Comparison of ENCODE assay signal across 28 cellular contexts in the genomic region with DNA sequence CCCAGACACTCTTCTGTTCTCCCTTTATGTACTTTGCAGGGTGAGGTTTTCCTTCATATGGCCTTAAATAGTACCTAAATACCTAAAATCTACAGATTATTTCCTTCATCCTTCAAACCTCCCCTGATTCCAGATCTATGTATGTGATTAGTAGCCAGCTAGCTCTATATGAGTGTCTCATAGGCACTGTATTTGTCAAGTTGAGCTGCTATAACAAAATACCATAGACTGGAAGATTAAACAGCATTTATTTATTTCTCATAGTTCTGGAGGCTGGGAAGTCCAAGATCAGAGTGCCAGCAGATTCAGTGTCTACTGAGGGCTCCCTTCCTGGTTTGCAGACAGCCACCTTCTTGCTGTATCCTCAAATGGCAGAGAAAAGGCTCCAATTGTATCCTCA.
DNase-seq lines count a peak whose midpoint lies in the region; ATAC-seq, FAIRE-seq and TF ChIP-seq lines count a peak whose summit lies in the region.
"Had no signal": no experiment of that assay in that cellular context is flagged by ENCODE, and none has a peak within 500 bp of the region (broad histone marks: within the 10 kb centered on the region; RNA-seq: fewer than 3 reads in every experiment).

No MANE protein-coding gene starts in this region.

- TF ChIP-seq CTCF in HepG2 (CRISPR knock-in tag; IDR thresholded peaks at IDR 0.05): no peak
- TF ChIP-seq CTCF in right lobe of liver (IDR thresholded peaks at IDR 0.05): no peak
- no peak for TF ChIP-seq CTCF in K562 (IDR thresholded peaks at IDR 0.05 in 2 of 3, conservative IDR thresholded peaks at IDR 0.05 in 1 of 3; ENCODE audit: insufficient read depth in 2 of 3, low read depth in 1 of 3, low read length in 3 of 3)

- H2AFZ ChIP-seq in HepG2 (ENCODE audit: low read length): no peak overlapping the region
- no peak overlapping the region for H2AFZ ChIP-seq in K562 (ENCODE audit: low read depth, low read length)

- DNase-seq in HepG2 (ENCODE audit: low spot score) (no peak), right lobe of liver (no peak), K562 (ENCODE audit: extremely low read depth in 1 of 4, low spot score in 3 of 4) (no peak)
- DNase-seq: 8988T; AML-193; C1 segment of cervical spinal cord; CD4-positive, alpha-beta memory T cell; CD4-positive, alpha-beta T cell; CD4-positive, CD25-positive, alpha-beta regulatory T cell; CD8-positive, alpha-beta memory T cell; CD8-positive, alpha-beta T cell; COR-L47; DMS 273 treated with DMSO at 0.1 percent for 48 hours; DMS153; DMS79; DMS79 treated with DMSO at 0.1 percent for 48 hours; DND-41; EL had no signal

- H3K79me2 ChIP-seq in HepG2 (ENCODE audit: insufficient read depth, low read length): no peaks in the 10 kb centered on the region
- H3K79me2 ChIP-seq in K562 (ENCODE audit: control insufficient read depth, insufficient read depth, low read length): no peaks in the 10 kb centered on the region

- FAIRE-seq in HepG2 (lab: Jason Lieb, UNC) (no peak), K562 (lab: Jason Lieb, UNC) (no peak)
- FAIRE-seq: A204.1, A549, D721Med had no signal

- no peaks in the 10 kb centered on the region for H3K9me3 ChIP-seq in HepG2 (ENCODE audit: low read length)
- H3K9me3 ChIP-seq in right lobe of liver: no peaks in the 10 kb centered on the region
- no peaks in the 10 kb centered on the region; the same call in none of the 2 replicates for H3K9me3 ChIP-seq in K562 (replicated peaks; ENCODE audit: control insufficient read depth, insufficient read depth, low read depth, low read length)
- H3K9me3 ChIP-seq: A549, BE2C, BLaER1, Caco-2 had no signal

- H3K36me3 ChIP-seq in HepG2 (replicated peaks in 1 of 2; ENCODE audit: control insufficient read depth in 1 of 2, insufficient read depth in 2 of 2, low read length in 2 of 2): no peaks in the 10 kb centered on the region
- no peaks in the 10 kb centered on the region for H3K36me3 ChIP-seq in right lobe of liver
- H3K36me3 ChIP-seq in K562 (ENCODE audit: control insufficient read depth, insufficient read depth, low read length): no peaks in the 10 kb centered on the region
- H3K36me3 ChIP-seq: BE2C; BLaER1; BLaER1 treated with 17β-estradiol and CSF1 and Interleukin-3, amounts not matched to agents 10 nM and 100 nM had no signal

- no peak overlapping the region for H3K9ac ChIP-seq in HepG2 (ENCODE audit: insufficient read depth, low read depth, low read length)
- H3K9ac ChIP-seq in K562 (ENCODE audit: insufficient read depth in 1 of 2, low read depth in 2 of 2, low read length in 2 of 2): no peak overlapping the region
- H3K9ac ChIP-seq: BLaER1; BLaER1 treated with 17β-estradiol and CSF1 and Interleukin-3, amounts not matched to agents 10 nM and 100 nM had no signal

- POLR2A ChIA-PET in HepG2 (lab: Yijun Ruan, JAX): no interaction called here
- POLR2A ChIA-PET in K562 (lab: Yijun Ruan, JAX): interaction anchor here (0.8 to 1.7 kb wide), 3 partner anchors 14 to 23 kb away, joined by 5 to 6 read pairs (median 6); no protein-coding TSS in a partner anchor

- no peaks in the 10 kb centered on the region for H3K4me1 ChIP-seq in HepG2 (ENCODE audit: insufficient read depth, low read length)
- H3K4me1 ChIP-seq in right lobe of liver: no peaks in the 10 kb centered on the region
- peaks cover 0 to 7% of the 10 kb centered on the region in 2 experiments; a peak in 3 of 5 replicates for H3K4me1 ChIP-seq in K562 (replicated peaks in 1 of 2; ENCODE audit: control insufficient read depth in 2 of 2, insufficient read depth in 2 of 2, low read length in 2 of 2)
- H3K4me1 ChIP-seq: A549; BE2C; BLaER1; BLaER1 treated with 17β-estradiol and CSF1 and Interleukin-3, amounts not matched to agents 10 nM and 100 nM; Caco-2 had no signal

- H3K4me3 ChIP-seq in HepG2 (replicated peaks in 1 of 3; ENCODE audit: insufficient read depth in 1 of 3, low read depth in 2 of 3, low read length in 3 of 3) (no peak overlapping the region), right lobe of liver (no peak overlapping the region), K562 (no peak overlapping the region)
- H3K4me3 ChIP-seq: A549; BLaER1; BLaER1 treated with 17β-estradiol and CSF1 and Interleukin-3, amounts not matched to agents 10 nM and 100 nM had no signal

- intact Hi-C loops in HepG2 (cut with micrococcal nuclease; ENCODE audit: unreplicated experiment) (no loop called here), right lobe of liver (cut with DNase I) (no loop called here), K562 (cut with micrococcal nuclease) (no loop called here)

- ATAC-seq in HepG2: no peak
- no peak for ATAC-seq in right lobe of liver
- ATAC-seq in K562: no peak
- no peak for ATAC-seq in SK-N-SH treated with all-trans-retinoic acid at 6 μM for 48 hours
- ATAC-seq: CD8-positive, alpha-beta T cell had no signal

- H4K20me1 ChIP-seq in HepG2 (ENCODE audit: insufficient read depth, low read length) (no peaks in the 10 kb centered on the region), K562 (replicated peaks; ENCODE audit: control insufficient read depth, insufficient read depth, low read length) (no peaks in the 10 kb centered on the region)
- H4K20me1 ChIP-seq: BLaER1; BLaER1 treated with 17β-estradiol and CSF1 and Interleukin-3, amounts not matched to agents 10 nM and 100 nM had no signal

- BruUV-seq in HepG2 (replicated peaks; lab: Mats Ljungman, UMichigan) (no TSS peak), K562 (replicated peaks; lab: Mats Ljungman, UMichigan) (no TSS peak)

- in situ Hi-C loops in HepG2 (cut with HindIII; ENCODE audit: extremely low pct_ligation_motif_present, low pct_unique_long_range_greater_than_20kb) (no loop called here), K562 (cut with MboI) (no loop called here)

- CTCF ChIA-PET in HepG2 (lab: Yijun Ruan, JAX; ENCODE audit: low intra/inter-chr PET ratio, low total read pairs): no interaction called here
- CTCF ChIA-PET in K562 (lab: Yijun Ruan, JAX; ENCODE audit: low intra/inter-chr PET ratio): no interaction called here

- TF ChIP-seq POLR2A in HepG2 (IDR thresholded peaks at IDR 0.05; ENCODE audit: insufficient read depth in 1 of 2, low read depth in 2 of 2, low read length in 2 of 2): no peak
- TF ChIP-seq POLR2A in right lobe of liver (IDR thresholded peaks at IDR 0.05): no peak
- no peak for TF ChIP-seq POLR2A in K562 (conservative IDR thresholded peaks at IDR 0.05)

- H3K27me3 ChIP-seq in HepG2 (ENCODE audit: control insufficient read depth in 1 of 2, insufficient read depth in 2 of 2, low read length in 2 of 2) (no peaks in the 10 kb centered on the region; a peak in 1 of 5 replicates), right lobe of liver (no peaks in the 10 kb centered on the region), K562 (ENCODE audit: control insufficient read depth in 2 of 2, insufficient read depth in 2 of 2, low read length in 2 of 2) (no peaks in the 10 kb centered on the region)
- H3K27me3 ChIP-seq: BLaER1; BLaER1 treated with 17β-estradiol and CSF1 and Interleukin-3, amounts not matched to agents 10 nM and 100 nM had no signal

- TF ChIP-seq RAD21 in HepG2 (CRISPR knock-in tag; IDR thresholded peaks at IDR 0.05) (no peak), K562 (CRISPR knock-in tag; conservative IDR thresholded peaks at IDR 0.05 in 1 of 2, IDR thresholded peaks at IDR 0.05 in 1 of 2) (no peak)

- no peak overlapping the region for H3K27ac ChIP-seq in HepG2 (ENCODE audit: extremely low read length, insufficient read depth, low read length)
- no peak overlapping the region for H3K27ac ChIP-seq in right lobe of liver
- no peak overlapping the region for H3K27ac ChIP-seq in K562 (ENCODE audit: extremely low read depth, low read depth, low read length)
- H3K27ac ChIP-seq: 22Rv1; A549; BLaER1; BLaER1 treated with 17β-estradiol and CSF1 and Interleukin-3, amounts not matched to agents 10 nM and 100 nM; C4-2B had no signal

- no peak overlapping the region for H3K4me2 ChIP-seq in HepG2 (ENCODE audit: low read depth, low read length)
- no peak overlapping the region for H3K4me2 ChIP-seq in K562 (ENCODE audit: insufficient read depth, low read length)
- H3K4me2 ChIP-seq: A549; BLaER1; BLaER1 treated with 17β-estradiol and CSF1 and Interleukin-3, amounts not matched to agents 10 nM and 100 nM had no signal

- no peak for TF ChIP-seq EP300 in HepG2 (IDR thresholded peaks at IDR 0.05; ENCODE audit: low read depth in 2 of 2, low read length in 2 of 2)
- TF ChIP-seq EP300 in HepG2 (CRISPR knock-in tag; IDR thresholded peaks at IDR 0.05; ENCODE audit: borderline replicate concordance): no peak
- no peak for TF ChIP-seq EP300 in K562 (IDR thresholded peaks at IDR 0.05; ENCODE audit: low read length)

- H3K9me1 ChIP-seq in K562 (ENCODE audit: control insufficient read depth, insufficient read depth, low read length): no peaks in the 10 kb centered on the region

TF ChIP-seq in HepG2, 621 proteins besides CTCF, POLR2A, EP300 and RAD21:
- TF ChIP-seq ZNF12 (CRISPR knock-in tag; IDR thresholded peaks at IDR 0.05): peak; percentile 64
- no peak for TF ChIP-seq NPAS2 (CRISPR knock-in tag; IDR thresholded peaks at IDR 0.05; ENCODE audit: borderline replicate concordance)
- no peak for TF ChIP-seq ZFYVE20 (CRISPR knock-in tag; IDR thresholded peaks at IDR 0.05; ENCODE audit: borderline replicate concordance, low read depth)
- TF ChIP-seq TGIF2 (CRISPR knock-in tag; IDR thresholded peaks at IDR 0.05): no peak
- TF ChIP-seq FOSL1 (CRISPR knock-in tag; IDR thresholded peaks at IDR 0.05; ENCODE audit: borderline replicate concordance): no peak
- TF ChIP-seq ZNF782 (CRISPR knock-in tag; IDR thresholded peaks at IDR 0.05; ENCODE audit: borderline replicate concordance): no peak

TF ChIP-seq in K562, 482 proteins besides CTCF, POLR2A, EP300 and RAD21:
- peak; percentile 95 for TF ChIP-seq ZNF12 (CRISPR knock-in tag; IDR thresholded peaks at IDR 0.05)
- TF ChIP-seq ZNF175 (CRISPR knock-in tag; IDR thresholded peaks at IDR 0.05; ENCODE audit: low read depth): no peak
- no peak for TF ChIP-seq SNAPC5 (CRISPR knock-in tag; IDR thresholded peaks at IDR 0.05)
- no peak for TF ChIP-seq BRCA1 (IDR thresholded peaks at IDR 0.05)
- no peak for TF ChIP-seq BRCA1 (CRISPR knock-in tag; IDR thresholded peaks at IDR 0.05)
- 0 out of 2 replicates have a peak, but pooled peaks have one; percentile 30 for TF ChIP-seq TRIM28 (IDR thresholded peaks at IDR 0.05)
- TF ChIP-seq NR2F6 (CRISPR knock-in tag; IDR thresholded peaks at IDR 0.05): no peak

TF ChIP-seq in SK-N-SH treated with all-trans-retinoic acid at 6 μM for 48 hours, 23 proteins besides CTCF, POLR2A, EP300 and RAD21 (continues in another document):
- TF ChIP-seq RARB (CRISPR knock-in tag; IDR thresholded peaks at IDR 0.05): no peak
- TF ChIP-seq CSDC2 (CRISPR knock-in tag; IDR thresholded peaks at IDR 0.05): no peak
- TF ChIP-seq ZNF8 (CRISPR knock-in tag; IDR thresholded peaks at IDR 0.05): no peak
- no peak for TF ChIP-seq ZNF70 (CRISPR knock-in tag; IDR thresholded peaks at IDR 0.05)

Comparison
In these comparisons a context has a peak if more than half of its experiments do, and no peak if none do; other contexts are left out.
1. Of the 241 proteins assayed by ChIP-seq in both HepG2 and K562: peak only in HepG2: none; only in K562: none; in both: ZNF12; in neither: 240.